13 cellular contexts compared by ENCODE assay signal in genomic region chr17:75068750-75069149, GRCh38.
"Had no signal": no experiment of that assay in that cellular context is flagged by ENCODE, and none has a peak within 500 bp of the region (broad histone marks: within the 10 kb centered on the region; RNA-seq: fewer than 3 reads in every experiment).

No MANE protein-coding gene starts in this region.

- H3K27ac Mint-ChIP-seq: activated B cell treated with CpG ODN at 0.5 μM for 24 hours; natural killer cell treated with Interleukin-12 subunit alpha and Interleukin-12 subunit beta and Interleukin-15 and Interleukin-18, amount 100 ng/mL, for 72 hours had no signal

- DNase-seq: activated B cell treated with CpG ODN at 0.5 μM for 24 hours; activated effector memory CD4-positive, alpha-beta T cell treated with anti-CD3 and anti-CD28 coated beads, Interleukin-2, amount 50 U/mL, for 16 hours; activated T-cell treated with anti-CD3 and anti-CD28 coated beads, Interleukin-2, amount 50 U/mL, for 4 hours; colonic mucosa; hypothalamus; nucleus accumbens; sigmoid colon; stimulated activated CD4-positive, alpha-beta T cell treated with anti-CD3 and anti-CD28 coated beads, Interleukin-4, amount 100 ng/mL, for 24 hours; upper lobe of right lung had no signal

- H3K4me3 Mint-ChIP-seq: activated B cell treated with CpG ODN at 0.5 μM for 24 hours; activated T-cell treated with anti-CD3 and anti-CD28 coated beads, Interleukin-2, amount 50 U/mL, for 4 hours; central memory CD8-positive, alpha-beta T cell; natural killer cell treated with Interleukin-12 subunit alpha and Interleukin-12 subunit beta and Interleukin-15 and Interleukin-18, amount 100 ng/mL, for 72 hours had no signal

- H3K27me3 Mint-ChIP-seq: activated B cell treated with CpG ODN at 0.5 μM for 24 hours; central memory CD8-positive, alpha-beta T cell; natural killer cell treated with Interleukin-12 subunit alpha and Interleukin-12 subunit beta and Interleukin-15 and Interleukin-18, amount 100 ng/mL, for 72 hours had no signal

- H3K9me3 Mint-ChIP-seq: activated B cell treated with CpG ODN at 0.5 μM for 24 hours; activated T-cell treated with anti-CD3 and anti-CD28 coated beads, Interleukin-2, amount 50 U/mL, for 4 hours; central memory CD8-positive, alpha-beta T cell; natural killer cell treated with Interleukin-12 subunit alpha and Interleukin-12 subunit beta and Interleukin-15 and Interleukin-18, amount 100 ng/mL, for 72 hours; stimulated activated effector memory CD8-positive, alpha-beta T cell treated with anti-CD3 and anti-CD28 coated beads, Interleukin-12 subunit alpha, Interleukin-12 subunit beta, amount 100 ng/mL, for 72 hours had no signal

- H3K4me1 Mint-ChIP-seq: activated B cell treated with CpG ODN at 0.5 μM for 24 hours had no signal

- ATAC-seq: left lobe of liver; natural killer cell treated with Interleukin-12 subunit alpha and Interleukin-12 subunit beta and Interleukin-15 and Interleukin-18, amount 100 ng/mL, for 72 hours; upper lobe of right lung had no signal
